Comparison of ENCODE assay signal across 23 cellular contexts in genomic region chr10:78783753-78784152, GRCh38.
DNase-seq lines count a peak whose midpoint lies in the region; ATAC-seq and TF ChIP-seq lines count a peak whose summit lies in the region.
"Had no signal": no experiment of that assay in that cellular context is flagged by ENCODE, and none has a peak within 500 bp of the region (broad histone marks: within the 10 kb centered on the region; RNA-seq: fewer than 3 reads in every experiment).

No MANE protein-coding gene starts in this region.

- no peak for TF ChIP-seq POLR2A in vagina (IDR thresholded peaks at IDR 0.05)

- intact Hi-C loops in posterior vena cava (cut with DNase I), result no loop called here
- intact Hi-C loops in vagina (cut with DNase I), result loop anchor here (2.0 kb wide), 1 partner anchor 21 kb away; no protein-coding TSS in a partner anchor
- intact Hi-C loops in Right ventricle myocardium superior (cut with DNase I), result no loop called here

- H3K4me1 ChIP-seq in endodermal cell (ENCODE audit: control insufficient read depth, insufficient read depth, low read length) (no peaks in the 10 kb centered on the region), vagina (peaks cover 24% of the 10 kb centered on the region)
- H3K4me1 ChIP-seq: HAP-1 had no signal

- no peak for DNase-seq in T-helper 2 cell treated with Interferon-gamma antibody and Interleukin-4, amounts not matched to agents 5 μg/mL and 100 μg/mL, for 36 hours (ENCODE audit: low spot score)
- DNase-seq in T-helper 2 cell (no peak), endodermal cell (peak; percentile 34), posterior vena cava (ENCODE audit: low spot score) (peak; percentile 57), vagina (ENCODE audit: extremely low spot score in 2 of 2) (no peak), RKO (ENCODE audit: low spot score) (no peak), Right ventricle myocardium superior (no peak)
- DNase-seq: 8988T; ACHN; CD4-positive, CD25-positive, alpha-beta regulatory T cell; GOT3; HFFc6; Karpas-422; NCI-H1092; NCI-H1417 treated with DMSO at 0.1 percent for 48 hours; NCI-H187 treated with DMSO at 0.1 percent for 48 hours; PC-9; RPMI8226; SHP77 treated with DMSO at 0.1 percent for 48 hours had no signal

- no peaks in the 10 kb centered on the region for H3K36me3 ChIP-seq in endodermal cell (ENCODE audit: control insufficient read depth, insufficient read depth, low read length)
- H3K36me3 ChIP-seq in vagina, result no peaks in the 10 kb centered on the region
- H3K36me3 ChIP-seq: HAP-1 had no signal

- 93 to 97% methylated on average over 3 of the region's 3 CpGs for WGBS in endodermal cell (ENCODE audit: insufficient coverage in 1 of 2, insufficient read length in 1 of 2), 2 experiments

- peaks cover 11% of the 10 kb centered on the region for H3K27me3 Mint-ChIP-seq in T-helper 2 cell treated with Interferon-gamma antibody and Interleukin-4, amounts not matched to agents 5 μg/mL and 100 μg/mL, for 36 hours (ENCODE audit: low read depth)
- H3K27me3 Mint-ChIP-seq in endodermal cell (ENCODE audit: insufficient read depth), result no peaks in the 10 kb centered on the region

- no peak overlapping the region for H3K4me3 Mint-ChIP-seq in T-helper 2 cell treated with Interferon-gamma antibody and Interleukin-4, amounts not matched to agents 5 μg/mL and 100 μg/mL, for 36 hours
- H3K4me3 Mint-ChIP-seq in endodermal cell, result no peak overlapping the region
- H3K4me3 Mint-ChIP-seq: CD4-positive, CD25-positive, alpha-beta regulatory T cell; HFFc6 had no signal

- H3K9me3 ChIP-seq in endodermal cell (ENCODE audit: control insufficient read depth, low read length) (no peaks in the 10 kb centered on the region), vagina (no peaks in the 10 kb centered on the region)
- H3K9me3 ChIP-seq: HAP-1 had no signal

- H3K36me3 Mint-ChIP-seq in T-helper 2 cell treated with Interferon-gamma antibody and Interleukin-4, amounts not matched to agents 5 μg/mL and 100 μg/mL, for 36 hours (ENCODE audit: low read depth), result no peaks in the 10 kb centered on the region
- H3K36me3 Mint-ChIP-seq in endodermal cell (ENCODE audit: low read depth), result no peaks in the 10 kb centered on the region
- H3K36me3 Mint-ChIP-seq: CD4-positive, CD25-positive, alpha-beta regulatory T cell had no signal

- ATAC-seq in GM18867 (IDR thresholded peaks at IDR 0.05; ENCODE audit: unreplicated experiment) (no peak), Right ventricle myocardium superior (ENCODE audit: poor library complexity) (no peak)
- ATAC-seq: HepG2 had no signal

- H3K4me1 Mint-ChIP-seq in T-helper 2 cell treated with Interferon-gamma antibody and Interleukin-4, amounts not matched to agents 5 μg/mL and 100 μg/mL, for 36 hours (ENCODE audit: low read depth), result no peaks in the 10 kb centered on the region
- H3K4me1 Mint-ChIP-seq in endodermal cell, result no peaks in the 10 kb centered on the region
- H3K4me1 Mint-ChIP-seq: CD4-positive, CD25-positive, alpha-beta regulatory T cell had no signal

- TF ChIP-seq CTCF in endodermal cell (conservative IDR thresholded peaks at IDR 0.05) (no peak), vagina (IDR thresholded peaks at IDR 0.05) (no peak)

- peak overlapping the region; percentile 22 for H3K27ac Mint-ChIP-seq in T-helper 2 cell treated with Interferon-gamma antibody and Interleukin-4, amounts not matched to agents 5 μg/mL and 100 μg/mL, for 36 hours
- no peak overlapping the region for H3K27ac Mint-ChIP-seq in endodermal cell
- H3K27ac Mint-ChIP-seq: CD4-positive, CD25-positive, alpha-beta regulatory T cell; HFFc6 had no signal

- no peak overlapping the region for H3K27ac ChIP-seq in endodermal cell (ENCODE audit: low read depth, low read length)
- peak overlapping the region; percentile 41 for H3K27ac ChIP-seq in vagina
- H3K27ac ChIP-seq: PC-9, SK-N-MC had no signal

- no peak overlapping the region for H3K4me3 ChIP-seq in endodermal cell (ENCODE audit: low read length)
- H3K4me3 ChIP-seq in vagina, result no peak overlapping the region
- H3K4me3 ChIP-seq: HAP-1, PC-9, SK-N-MC had no signal

- H3K27me3 ChIP-seq in endodermal cell (ENCODE audit: control insufficient read depth, insufficient read depth, low read length, poor library complexity, severe bottlenecking), result no peaks in the 10 kb centered on the region
- H3K27me3 ChIP-seq in vagina, result no peaks in the 10 kb centered on the region

- no peaks in the 10 kb centered on the region for H3K9me3 Mint-ChIP-seq in T-helper 2 cell treated with Interferon-gamma antibody and Interleukin-4, amounts not matched to agents 5 μg/mL and 100 μg/mL, for 36 hours
- H3K9me3 Mint-ChIP-seq in endodermal cell, result peaks cover 13% of the 10 kb centered on the region
- H3K9me3 Mint-ChIP-seq: CD4-positive, CD25-positive, alpha-beta regulatory T cell had no signal

- H3K9ac ChIP-seq in endodermal cell (ENCODE audit: extremely low read depth, low read length, poor library complexity, severe bottlenecking), result no peak overlapping the region

Comparison
In these comparisons a context has a peak if more than half of its experiments do, and no peak if none do; other contexts are left out.
1. DNase-seq: peak in endodermal cell (single experiment) and posterior vena cava (single experiment); none in T-helper 2 cell treated with Interferon-gamma antibody and Interleukin-4, amounts not matched to agents 5 μg/mL and 100 μg/mL, for 36 hours (single experiment), T-helper 2 cell (0 of 5), vagina (0 of 2), RKO (single experiment) and Right ventricle myocardium superior (single experiment).